8 cellular contexts compared by ENCODE assay signal in the genomic region with DNA sequence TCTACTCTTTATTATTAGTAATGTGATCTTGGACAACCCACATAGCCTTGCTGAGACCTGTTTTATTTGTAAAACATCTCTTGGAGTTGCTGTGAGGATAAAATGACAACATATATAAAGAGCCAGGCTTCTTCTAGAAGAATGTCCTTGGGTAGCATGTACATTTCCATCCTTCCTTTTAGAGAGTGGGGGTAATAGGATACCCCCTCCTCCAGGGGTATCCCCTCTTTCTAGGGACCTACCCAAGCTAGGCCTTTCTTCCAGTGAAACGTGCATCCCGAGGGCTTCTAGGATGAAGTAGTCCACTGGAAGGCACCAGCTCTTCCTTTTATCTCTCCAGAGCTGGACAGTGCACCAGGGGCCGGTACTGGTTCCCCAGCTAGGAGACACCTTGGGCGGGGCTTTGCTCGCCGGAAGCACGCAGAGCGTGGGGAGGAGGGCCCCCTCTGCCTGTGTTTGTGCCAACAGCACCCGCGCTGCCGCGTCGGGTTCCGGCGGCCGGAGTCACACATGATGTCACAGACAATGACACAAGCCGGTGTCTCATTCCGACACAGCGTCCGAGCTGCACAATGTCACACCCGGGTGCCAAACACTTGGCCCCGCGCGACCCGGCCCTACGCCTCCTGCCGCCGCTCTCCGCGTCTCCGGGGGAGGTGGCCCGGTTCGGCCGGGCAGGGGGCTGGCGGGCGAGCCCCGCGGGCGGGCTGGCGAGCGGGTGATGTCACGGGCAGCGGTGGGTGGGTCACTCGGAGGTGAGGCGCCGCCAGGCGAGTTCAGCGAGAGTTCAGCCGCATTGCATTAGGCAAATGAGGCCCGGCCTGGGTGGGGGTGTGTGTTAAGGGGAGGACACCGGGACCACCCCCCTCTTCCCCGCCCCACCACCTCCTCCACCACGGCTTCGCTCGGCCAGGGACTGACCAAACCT. TPM values are rescaled to one million over a fixed set of nuclear protein-coding genes. Genes with fewer than 3 reads are reported as not detected.
DNase-seq lines count a peak whose midpoint lies in the region; ATAC-seq and TF ChIP-seq lines count a peak whose summit lies in the region.

No MANE protein-coding gene starts in this region.

- RAD21 ChIA-PET in HCT116 (lab: Charles Lee; ENCODE audit: low non-redundant PET in 1 of 2, low total read pairs in 2 of 2, uncharacterized antibody in 2 of 2, unreplicated experiment in 2 of 2), result interaction anchor here (0.5 to 1.0 kb wide), 2 partner anchors 17 to 24 kb away, joined by 3 read pairs; no protein-coding TSS in a partner anchor

- H3K4me3 Mint-ChIP-seq in chondrocyte (ENCODE audit: unreplicated experiment), result peak overlapping the region; percentile 84

- peak overlapping the region; percentile 80 for H3K4me2 ChIP-seq in HCT116 (ENCODE audit: low read length)

- H3K4me1 Mint-ChIP-seq in chondrocyte (ENCODE audit: low read depth), result peaks cover 56% of the 10 kb centered on the region

- DNase-seq in G401 (ENCODE audit: low spot score) (peak; percentile 69), HCT116 (ENCODE audit: low read depth, low spot score) (peak; percentile 79), NCI-H1930 (lab: John Stamatoyannopoulos, UW) (peak; percentile 78 to 81), chondrocyte (ENCODE audit: low spot score) (no peak), left colon (peak; percentile 93 to 96), superior temporal gyrus (ENCODE audit: extremely low spot score) (no peak)
- peak; percentile 75 for DNase-seq in activated CD4-positive, alpha-beta T cell treated with anti-CD3 and anti-CD28 coated beads for 1 hour
- DNase-seq in stimulated activated CD4-positive, alpha-beta T cell treated with anti-CD3 and anti-CD28 coated beads, Interleukin-2, amount 100 ng/mL, for 24 hours, result peak; percentile 82 to 84

- in situ Hi-C loops in G401 (cut with HindIII; ENCODE audit: low sequenced_read_pairs), result no loop called here

- peaks cover 85% of the 10 kb centered on the region for H3K79me2 ChIP-seq in HCT116 (ENCODE audit: insufficient read depth, low read length)

- no peak for TF ChIP-seq CTCF in HCT116 (IDR thresholded peaks at IDR 0.05 in 2 of 3, conservative IDR thresholded peaks at IDR 0.05 in 1 of 3; ENCODE audit: borderline replicate concordance in 1 of 3, insufficient read depth in 1 of 3, low read depth in 2 of 3, low read length in 2 of 3)
- peak; percentile 51 for TF ChIP-seq CTCF in chondrocyte (IDR thresholded peaks at IDR 0.05)

- no peak overlapping the region for H2AFZ ChIP-seq in HCT116 (ENCODE audit: low read depth, low read length, poor library complexity, severe bottlenecking)

- ATAC-seq in HCT116 (peak; percentile 80), left colon (peak; percentile 49)

- peak overlapping the region; percentile 72 for H3K27ac ChIP-seq in HCT116 (ENCODE audit: low read depth, low read length)

- no TSS peak for BruUV-seq in HCT116 (replicated peaks; lab: Mats Ljungman, UMichigan)

- H3K4me3 ChIP-seq in HCT116 (replicated peaks in 1 of 2; ENCODE audit: low read depth in 1 of 2, low read length in 2 of 2), result peak overlapping the region; percentile 60 to 68

- peaks cover 24 to 60% of the 10 kb centered on the region in 2 experiments for H3K4me1 ChIP-seq in HCT116 (ENCODE audit: control insufficient read depth in 1 of 2, insufficient read depth in 2 of 2, low read length in 2 of 2)

- no peaks in the 10 kb centered on the region for H3K9me3 Mint-ChIP-seq in chondrocyte (ENCODE audit: low read depth)

- no peaks in the 10 kb centered on the region; the same call in 1 of the 2 replicates for H4K20me1 ChIP-seq in HCT116 (ENCODE audit: insufficient read depth)

- H3K36me3 Mint-ChIP-seq in chondrocyte (ENCODE audit: low read depth), result peaks cover 2% of the 10 kb centered on the region

- H3K27me3 ChIP-seq in HCT116 (ENCODE audit: insufficient read depth, low read length), result no peaks in the 10 kb centered on the region

- intact Hi-C loops in HCT116 (cut with micrococcal nuclease), result loop anchor here (2.0 kb wide), 1 partner anchor 22 kb away; no protein-coding TSS in a partner anchor
- intact Hi-C loops in left colon (cut with DNase I, micrococcal nuclease), result no loop called here

- TF ChIP-seq RAD21 in HCT116 (IDR thresholded peaks at IDR 0.05; ENCODE audit: low read depth), result no peak

- H3K9me2 ChIP-seq in HCT116 (ENCODE audit: insufficient read depth), result no peaks in the 10 kb centered on the region

- H3K9me3 ChIP-seq in HCT116 (ENCODE audit: control insufficient read depth in 1 of 2, insufficient read depth in 1 of 2, low read depth in 1 of 2, low read length in 2 of 2), result no peaks in the 10 kb centered on the region

- TF ChIP-seq POLR2A in HCT116 (IDR thresholded peaks at IDR 0.05; ENCODE audit: borderline replicate concordance, extremely low read depth, insufficient read depth, insufficient read length), result no peak

- peak overlapping the region; percentile 94 for H3K27ac Mint-ChIP-seq in chondrocyte (ENCODE audit: unreplicated experiment)

- H3K9ac ChIP-seq in HCT116 (ENCODE audit: low read length), result peak overlapping the region; percentile 73

- POLR2A ChIA-PET in HCT116 (lab: Charles Lee), result interaction anchor here (0.9 to 1.4 kb wide), 3 partner anchors 12 to 58 kb away, joined by 3 read pairs; no protein-coding TSS in a partner anchor

- H3K27me3 Mint-ChIP-seq in chondrocyte (ENCODE audit: low read depth), result no peaks in the 10 kb centered on the region

- H3K36me3 ChIP-seq in HCT116 (ENCODE audit: control insufficient read depth in 1 of 2, insufficient read depth in 2 of 2, low read length in 2 of 2), result peaks cover 0 to 4% of the 10 kb centered on the region in 2 experiments; a peak in 1 of 4 replicates

- CTCF ChIA-PET in HCT116 (lab: Charles Lee), result interaction anchor here (0.8 to 1.2 kb wide), 2 partner anchors 10 to 274 kb away, joined by 3 read pairs; no protein-coding TSS in a partner anchor

TF ChIP-seq in HCT116, 20 proteins besides CTCF, POLR2A, EP300 and RAD21:
- TF ChIP-seq, protein P1, sequence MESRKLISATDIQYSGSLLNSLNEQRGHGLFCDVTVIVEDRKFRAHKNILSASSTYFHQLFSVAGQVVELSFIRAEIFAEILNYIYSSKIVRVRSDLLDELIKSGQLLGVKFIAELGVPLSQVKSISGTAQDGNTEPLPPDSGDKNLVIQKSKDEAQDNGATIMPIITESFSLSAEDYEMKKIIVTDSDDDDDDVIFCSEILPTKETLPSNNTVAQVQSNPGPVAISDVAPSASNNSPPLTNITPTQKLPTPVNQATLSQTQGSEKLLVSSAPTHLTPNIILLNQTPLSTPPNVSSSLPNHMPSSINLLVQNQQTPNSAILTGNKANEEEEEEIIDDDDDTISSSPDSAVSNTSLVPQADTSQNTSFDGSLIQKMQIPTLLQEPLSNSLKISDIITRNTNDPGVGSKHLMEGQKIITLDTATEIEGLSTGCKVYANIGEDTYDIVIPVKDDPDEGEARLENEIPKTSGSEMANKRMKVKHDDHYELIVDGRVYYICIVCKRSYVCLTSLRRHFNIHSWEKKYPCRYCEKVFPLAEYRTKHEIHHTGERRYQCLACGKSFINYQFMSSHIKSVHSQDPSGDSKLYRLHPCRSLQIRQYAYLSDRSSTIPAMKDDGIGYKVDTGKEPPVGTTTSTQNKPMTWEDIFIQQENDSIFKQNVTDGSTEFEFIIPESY (IDR thresholded peaks at IDR 0.05; ENCODE audit: extremely low read depth, insufficient replicate concordance, low read length), result no peak
- TF ChIP-seq YY1 (IDR thresholded peaks at IDR 0.05; ENCODE audit: extremely low read depth, insufficient replicate concordance, low read depth, low read length), result peak; percentile 16
- no peak for TF ChIP-seq EZH2 (IDR thresholded peaks at IDR 0.05)
- TF ChIP-seq POLR2AphosphoS5 (IDR thresholded peaks at IDR 0.05; ENCODE audit: low read depth, low read length), result peak; percentile 57
- peak; percentile 57 for TF ChIP-seq TCF7L2 (IDR thresholded peaks at IDR 0.05; ENCODE audit: borderline replicate concordance, extremely low read depth, insufficient read depth, insufficient read length)
- TF ChIP-seq, protein P2, sequence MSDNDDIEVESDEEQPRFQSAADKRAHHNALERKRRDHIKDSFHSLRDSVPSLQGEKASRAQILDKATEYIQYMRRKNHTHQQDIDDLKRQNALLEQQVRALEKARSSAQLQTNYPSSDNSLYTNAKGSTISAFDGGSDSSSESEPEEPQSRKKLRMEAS (IDR thresholded peaks at IDR 0.05), result peak; percentile 74

RNA-seq across cellular contexts. Expression of a gene that starts 23.4 kb away (rescaled TPM):
- not detected in 2 replicates for total RNA-seq in G401 (2014; rRNA removed; shearing (Covaris generic))
- total RNA-seq in HCT116 (2021; ENCODE audit: unreplicated experiment) (not detected), chondrocyte (0.32 to 0.41 TPM in 2 of 3 replicates, not detected in the other), left colon (under 1 TPM; 0.34 to 0.81 TPM)
- polyA plus RNA-seq in HCT116 (2012), result 0.29 and 1.5 TPM in 2 replicates

RNA-seq across cellular contexts. Expression of a gene that starts 32.2 kb away (rescaled TPM):
- total RNA-seq in G401 (2014; rRNA removed; shearing (Covaris generic)), result 9.5 and 11.8 TPM in 2 replicates
- total RNA-seq in HCT116 (2021; ENCODE audit: unreplicated experiment), result 35.1 TPM
- 38.1 and 46.6 TPM in 2 replicates for polyA plus RNA-seq in HCT116 (2012)
- 59.2 to 65.7 TPM (median 61.2 TPM) in 3 replicates for total RNA-seq in chondrocyte
- total RNA-seq in left colon, result 10 to 100 TPM; 37.2 to 56.4 TPM

RNA-seq across cellular contexts. Expression of a gene that starts 53.5 kb away (rescaled TPM):
- total RNA-seq in G401 (2014; rRNA removed; shearing (Covaris generic)), result 34.1 and 53.5 TPM in 2 replicates
- total RNA-seq in HCT116 (2021; ENCODE audit: unreplicated experiment) (117 TPM), chondrocyte (8.5 to 33.1 TPM (median 9.9 TPM) in 3 replicates), left colon (1 to 10 TPM; 5.5 to 9.0 TPM)
- 37.2 and 38.7 TPM in 2 replicates for polyA plus RNA-seq in HCT116 (2012)

Comparison
In these comparisons a context has a peak if more than half of its experiments do, and no peak if none do; other contexts are left out.
1. DNase-seq: peak in G401 (single experiment), HCT116 (single experiment), NCI-H1930 (2 of 2), activated CD4-positive, alpha-beta T cell treated with anti-CD3 and anti-CD28 coated beads for 1 hour (single experiment), left colon (2 of 2) and stimulated activated CD4-positive, alpha-beta T cell treated with anti-CD3 and anti-CD28 coated beads, Interleukin-2, amount 100 ng/mL, for 24 hours (2 of 2); none in chondrocyte (single experiment) and superior temporal gyrus (single experiment).